In the genomic region with DNA sequence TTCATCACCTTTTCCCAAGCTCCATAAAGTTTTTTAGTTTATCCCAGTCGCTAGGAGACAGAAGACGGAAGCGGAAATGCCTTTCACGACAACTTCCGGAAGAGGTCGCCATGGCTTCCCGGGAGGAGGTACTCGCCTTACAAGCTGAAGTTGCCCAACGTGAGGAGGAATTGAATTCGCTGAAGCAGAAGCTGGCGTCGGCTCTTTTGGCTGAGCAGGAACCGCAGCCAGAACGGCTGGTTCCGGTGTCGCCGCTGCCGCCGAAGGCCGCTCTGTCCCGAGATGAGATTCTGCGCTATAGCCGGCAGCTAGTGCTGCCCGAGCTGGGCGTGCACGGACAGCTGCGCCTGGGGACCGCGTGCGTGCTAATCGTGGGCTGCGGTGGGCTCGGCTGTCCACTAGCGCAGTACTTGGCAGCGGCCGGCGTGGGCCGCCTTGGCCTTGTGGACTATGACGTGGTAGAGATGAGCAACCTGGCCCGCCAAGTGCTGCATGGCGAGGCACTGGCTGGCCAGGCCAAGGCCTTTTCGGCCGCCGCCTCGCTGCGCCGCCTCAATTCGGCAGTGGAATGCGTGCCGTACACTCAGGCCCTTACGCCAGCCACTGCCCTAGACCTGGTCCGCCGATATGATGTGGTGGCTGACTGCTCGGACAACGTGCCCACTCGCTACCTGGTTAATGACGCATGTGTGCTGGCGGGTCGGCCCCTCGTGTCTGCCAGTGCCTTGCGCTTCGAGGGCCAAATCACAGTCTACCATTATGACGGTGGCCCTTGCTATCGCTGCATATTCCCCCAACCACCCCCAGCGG, we compare ENCODE assay signal across 1 cellular context.
TF ChIP-seq lines count a peak whose summit lies in the region.

A gene with protein sequence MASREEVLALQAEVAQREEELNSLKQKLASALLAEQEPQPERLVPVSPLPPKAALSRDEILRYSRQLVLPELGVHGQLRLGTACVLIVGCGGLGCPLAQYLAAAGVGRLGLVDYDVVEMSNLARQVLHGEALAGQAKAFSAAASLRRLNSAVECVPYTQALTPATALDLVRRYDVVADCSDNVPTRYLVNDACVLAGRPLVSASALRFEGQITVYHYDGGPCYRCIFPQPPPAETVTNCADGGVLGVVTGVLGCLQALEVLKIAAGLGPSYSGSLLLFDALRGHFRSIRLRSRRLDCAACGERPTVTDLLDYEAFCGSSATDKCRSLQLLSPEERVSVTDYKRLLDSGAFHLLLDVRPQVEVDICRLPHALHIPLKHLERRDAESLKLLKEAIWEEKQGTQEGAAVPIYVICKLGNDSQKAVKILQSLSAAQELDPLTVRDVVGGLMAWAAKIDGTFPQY (plus strand): TSS at position 86 of the 810 bp plus-strand sequence. CDS start 25 bp downstream, at position 111.

TF ChIP-seq in GM12878, 131 proteins besides CTCF, POLR2A, EP300 and RAD21 (continued from another document):
- TF ChIP-seq, protein P1, sequence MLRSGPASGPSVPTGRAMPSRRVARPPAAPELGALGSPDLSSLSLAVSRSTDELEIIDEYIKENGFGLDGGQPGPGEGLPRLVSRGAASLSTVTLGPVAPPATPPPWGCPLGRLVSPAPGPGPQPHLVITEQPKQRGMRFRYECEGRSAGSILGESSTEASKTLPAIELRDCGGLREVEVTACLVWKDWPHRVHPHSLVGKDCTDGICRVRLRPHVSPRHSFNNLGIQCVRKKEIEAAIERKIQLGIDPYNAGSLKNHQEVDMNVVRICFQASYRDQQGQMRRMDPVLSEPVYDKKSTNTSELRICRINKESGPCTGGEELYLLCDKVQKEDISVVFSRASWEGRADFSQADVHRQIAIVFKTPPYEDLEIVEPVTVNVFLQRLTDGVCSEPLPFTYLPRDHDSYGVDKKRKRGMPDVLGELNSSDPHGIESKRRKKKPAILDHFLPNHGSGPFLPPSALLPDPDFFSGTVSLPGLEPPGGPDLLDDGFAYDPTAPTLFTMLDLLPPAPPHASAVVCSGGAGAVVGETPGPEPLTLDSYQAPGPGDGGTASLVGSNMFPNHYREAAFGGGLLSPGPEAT (IDR thresholded peaks at IDR 0.05; ENCODE audit: low read depth) = peak; percentile 95
